Comparison of ENCODE assay signal across 7 cellular contexts in the genomic region with DNA sequence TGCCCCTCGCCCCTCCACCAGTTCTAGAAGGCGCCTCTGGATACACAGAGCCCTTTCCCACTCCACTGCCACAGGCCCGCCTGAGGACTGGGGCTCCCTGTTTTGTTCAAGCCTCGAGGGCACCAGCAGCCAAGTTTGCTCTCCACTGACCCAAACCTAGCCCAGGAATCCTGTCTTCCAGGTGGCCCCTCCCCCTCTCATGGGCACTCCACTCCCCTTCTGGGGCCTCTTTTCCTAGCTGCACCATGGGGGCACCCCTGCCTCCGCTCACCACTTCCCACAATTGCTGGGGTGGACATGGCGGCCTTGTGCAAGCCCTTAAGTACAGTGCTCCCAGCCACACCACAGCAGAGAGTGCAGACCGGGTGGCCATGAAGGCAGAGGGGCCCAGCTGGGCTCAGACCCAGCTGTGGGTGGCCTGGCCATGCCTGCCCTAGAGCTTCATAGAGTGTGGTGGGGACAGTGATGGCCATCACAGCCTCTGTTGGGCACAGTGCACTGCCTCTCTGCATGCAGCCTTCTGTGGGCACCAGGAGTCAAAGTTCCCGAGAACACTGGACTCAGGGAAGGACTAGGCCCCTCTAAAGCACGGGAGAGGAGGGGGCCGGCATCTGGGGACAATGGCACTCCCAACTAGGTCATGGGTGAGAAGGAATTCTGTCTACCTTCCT. TPM values are rescaled to one million over a fixed set of nuclear protein-coding genes. Genes with fewer than 3 reads are reported as not detected.
A peak's percentile ranks its signal among the peaks of the same experiment; 100 is the strongest.
DNase-seq lines count a peak whose midpoint lies in the region; ATAC-seq and TF ChIP-seq lines count a peak whose summit lies in the region.

No MANE protein-coding gene starts in this region.

- H4K20me1 ChIP-seq in IMR-90 (ENCODE audit: insufficient read depth, low read length) = peaks cover 63% of the 10 kb centered on the region

- H2AFZ ChIP-seq in IMR-90 (replicated peaks; ENCODE audit: low read length, poor library complexity) = peak overlapping the region; percentile 64

- H2BK120ac ChIP-seq in IMR-90 (ENCODE audit: low read depth, low read length) = no peak overlapping the region

- H3K27me3 Mint-ChIP-seq in endodermal cell (ENCODE audit: insufficient read depth) = peaks cover 2% of the 10 kb centered on the region

- peaks cover 25% of the 10 kb centered on the region for H3K4me1 Mint-ChIP-seq in endodermal cell

- intact Hi-C loops in IMR-90 (cut with micrococcal nuclease) = loop anchor here (5.0 kb wide), 1 partner anchor 330 kb away; no protein-coding TSS in a partner anchor

- peak overlapping the region; percentile 99 for H2BK5ac ChIP-seq in IMR-90 (ENCODE audit: low read depth, low read length, poor library complexity, severe bottlenecking)

- H3K4ac ChIP-seq in IMR-90 (ENCODE audit: low read depth, low read length) = peak overlapping the region; percentile 99

- no peak for ATAC-seq in IMR-90 (ENCODE audit: low read depth)

- DNase-seq in IMR-90 (no peak), endodermal cell (no peak), tibial nerve (ENCODE audit: low spot score in 2 of 2) (no peak), MG63 (no peak), NCI-H524 treated with DMSO at 0.1 percent for 48 hours (lab: John Stamatoyannopoulos, UW) (no peak)
- no peak for DNase-seq in activated T-cell treated with anti-CD3 and anti-CD28 coated beads, Interleukin-2, amount 50 U/mL, for 48 hours

- H3K4me3 ChIP-seq in IMR-90 (ENCODE audit: insufficient read depth, low read depth, low read length) = peak overlapping the region; percentile 89
- H3K4me3 ChIP-seq in endodermal cell (ENCODE audit: low read length) = peak overlapping the region; percentile 89
- H3K4me3 ChIP-seq in muscle layer of duodenum (ENCODE audit: low read depth in 1 of 2, low read length in 2 of 2) = peak overlapping the region; percentile 71 to 74
- peak overlapping the region; percentile 60 to 82 (median 70) for H3K4me3 ChIP-seq in tibial nerve
- no peak overlapping the region for H3K4me3 ChIP-seq in MG63

- H2AK9ac ChIP-seq in IMR-90 (replicated peaks; ENCODE audit: low read depth, low read length, poor library complexity) = peak overlapping the region; percentile 100

- peak overlapping the region; percentile 98; the same call in 1 of the 2 replicates for H4K91ac ChIP-seq in IMR-90 (ENCODE audit: insufficient read depth, low read depth, low read length)

- H2BK20ac ChIP-seq in IMR-90 (ENCODE audit: low read depth, low read length) = no peak overlapping the region

- POLR2A ChIA-PET in IMR-90 (lab: Charles Lee; ENCODE audit: unreplicated experiment) = interaction anchor here (0.5 to 0.6 kb wide), 2 partner anchors 14 to 25 kb away, joined by 3 to 4 read pairs; no protein-coding TSS in a partner anchor

- H3K4me1 ChIP-seq in IMR-90 (ENCODE audit: control insufficient read depth, insufficient read depth, low read length) = peaks cover 27% of the 10 kb centered on the region
- H3K4me1 ChIP-seq in endodermal cell (ENCODE audit: control insufficient read depth, insufficient read depth, low read length) = peaks cover 20% of the 10 kb centered on the region
- peaks cover 0 to 50% of the 10 kb centered on the region in 2 donors for H3K4me1 ChIP-seq in muscle layer of duodenum (ENCODE audit: control insufficient read depth in 1 of 2, insufficient read depth in 2 of 2, low read length in 2 of 2)
- H3K4me1 ChIP-seq in tibial nerve = peaks cover 0 to 68% (median 23%) of the 10 kb centered on the region in 4 donors

- peaks cover 20% of the 10 kb centered on the region for H3K9me1 ChIP-seq in IMR-90 (ENCODE audit: insufficient read depth, low read length)

- H3K27ac Mint-ChIP-seq in endodermal cell = peak overlapping the region; percentile 74

- peak overlapping the region; percentile 100 for H2AK5ac ChIP-seq in IMR-90 (ENCODE audit: low read depth, low read length)

- H3K14ac ChIP-seq in IMR-90 (replicated peaks; ENCODE audit: low read depth, low read length) = peak overlapping the region; percentile 100

- dilution Hi-C loops in IMR-90 (cut with HindIII; ENCODE audit: low sequenced_read_pairs, unreplicated experiment) = no loop called here

- H3K9me3 ChIP-seq in IMR-90 (ENCODE audit: control insufficient read depth, insufficient read depth, low read length) = no peaks in the 10 kb centered on the region
- H3K9me3 ChIP-seq in endodermal cell (ENCODE audit: control insufficient read depth, low read length) = no peaks in the 10 kb centered on the region
- H3K9me3 ChIP-seq in muscle layer of duodenum (ENCODE audit: control insufficient read depth in 1 of 2, low read length in 2 of 2) = no peaks in the 10 kb centered on the region
- no peaks in the 10 kb centered on the region for H3K9me3 ChIP-seq in tibial nerve
- H3K9me3 ChIP-seq in MG63 = no peaks in the 10 kb centered on the region

- no peak for TF ChIP-seq RAD21 in IMR-90 (IDR thresholded peaks at IDR 0.05; ENCODE audit: low read length)

- no peaks in the 10 kb centered on the region for H3K9me3 Mint-ChIP-seq in endodermal cell

- in situ Hi-C loops in IMR-90 (cut with MboI; ENCODE audit: low sequenced_read_pairs) = no loop called here

- H3K56ac ChIP-seq in IMR-90 (ENCODE audit: extremely low read depth, insufficient read depth, low read length) = peak overlapping the region; percentile 96; the same call in 1 of the 2 replicates

- TF ChIP-seq EP300 in tibial nerve (IDR thresholded peaks at IDR 0.05) = no peak

- H3K4me2 ChIP-seq in IMR-90 (ENCODE audit: low read depth, low read length) = peak overlapping the region; percentile 79

- H3K27me3 ChIP-seq in IMR-90 (ENCODE audit: control insufficient read depth, insufficient read depth, low read length) (no peaks in the 10 kb centered on the region), endodermal cell (ENCODE audit: control insufficient read depth, insufficient read depth, low read length, poor library complexity, severe bottlenecking) (no peaks in the 10 kb centered on the region), muscle layer of duodenum (ENCODE audit: low read depth, low read length) (no peaks in the 10 kb centered on the region), tibial nerve (no peaks in the 10 kb centered on the region), MG63 (no peaks in the 10 kb centered on the region)

- peak overlapping the region; percentile 69 for H3K4me3 Mint-ChIP-seq in endodermal cell

- TF ChIP-seq CTCF in IMR-90 (conservative IDR thresholded peaks at IDR 0.05; ENCODE audit: low read depth, low read length) = no peak
- no peak for TF ChIP-seq CTCF in endodermal cell (conservative IDR thresholded peaks at IDR 0.05)
- TF ChIP-seq CTCF in tibial nerve (IDR thresholded peaks at IDR 0.05) = no peak

- no TSS peak for BruUV-seq in IMR-90 (replicated peaks; lab: Mats Ljungman, UMichigan)

- no peak for TF ChIP-seq POLR2A in IMR-90 (IDR thresholded peaks at IDR 0.05; ENCODE audit: low read depth, low read length)
- TF ChIP-seq POLR2A in tibial nerve (IDR thresholded peaks at IDR 0.05) = no peak

- H4K5ac ChIP-seq in IMR-90 (ENCODE audit: low read depth, low read length) = no peak overlapping the region; the same call in 1 of the 2 replicates

- H4K8ac ChIP-seq in IMR-90 (ENCODE audit: low read depth in 2 of 2, low read length in 2 of 2) = peak overlapping the region; percentile 97 to 99; a peak in 3 of 4 replicates

- H2BK15ac ChIP-seq in IMR-90 (ENCODE audit: low read depth, low read length) = no peak overlapping the region

- peak overlapping the region; percentile 83; the same call in 1 of the 2 replicates for H3K23ac ChIP-seq in IMR-90 (ENCODE audit: low read depth, low read length)

- peaks cover 21% of the 10 kb centered on the region for H3K36me3 Mint-ChIP-seq in endodermal cell (ENCODE audit: low read depth)

- WGBS in IMR-90 (ENCODE audit: extremely low coverage in 2 of 2, insufficient read length in 1 of 2), 2 experiments = 85% methylated on average over 4 of the region's 10 CpGs; no CpG with 5 or more reads in 1 of the 2 experiments
- WGBS in endodermal cell (ENCODE audit: insufficient coverage in 1 of 2, insufficient read length in 1 of 2), 2 experiments = 85 to 92% methylated on average over 9 to 10 of the region's 10 CpGs
- 59% methylated on average over 7 to 9 of the region's 10 CpGs for WGBS in tibial nerve, 2 donors

- H3K36me3 ChIP-seq in IMR-90 (ENCODE audit: control insufficient read depth, insufficient read depth, low read length) (peaks cover 29% of the 10 kb centered on the region), endodermal cell (ENCODE audit: control insufficient read depth, insufficient read depth, low read length) (peaks cover 42% of the 10 kb centered on the region), muscle layer of duodenum (ENCODE audit: control insufficient read depth in 1 of 2, insufficient read depth in 2 of 2, low read length in 2 of 2) (peaks cover 6 to 39% of the 10 kb centered on the region in 2 donors), tibial nerve (peaks cover 0 to 28% (median 0%) of the 10 kb centered on the region in 3 donors), MG63 (no peaks in the 10 kb centered on the region)

- H3K18ac ChIP-seq in IMR-90 (ENCODE audit: low read depth, low read length) = peak overlapping the region; percentile 14

- H3K79me1 ChIP-seq in IMR-90 (ENCODE audit: low read depth in 1 of 2, low read length in 2 of 2) = peaks cover 23 to 67% of the 10 kb centered on the region in 2 experiments; a peak in 3 of 4 replicates

- CTCF ChIA-PET in IMR-90 (lab: Yijun Ruan, JAX) = interaction anchor here (0.6 to 0.8 kb wide), 2 partner anchors 15 to 203 kb away, joined by 3 read pairs; a partner anchor contains a TSS

- peak overlapping the region; percentile 99 for H3K9ac ChIP-seq in IMR-90 (ENCODE audit: low read depth, low read length)
- H3K9ac ChIP-seq in endodermal cell (ENCODE audit: extremely low read depth, low read length, poor library complexity, severe bottlenecking) = peak overlapping the region; percentile 81

- peak overlapping the region; percentile 99 for H3K27ac ChIP-seq in IMR-90 (ENCODE audit: insufficient read depth, low read length)
- H3K27ac ChIP-seq in endodermal cell (ENCODE audit: low read depth, low read length) = no peak overlapping the region
- H3K27ac ChIP-seq in muscle layer of duodenum (ENCODE audit: low read length) = peak overlapping the region; percentile 80
- H3K27ac ChIP-seq in tibial nerve = peak overlapping the region; percentile 87 to 98 (median 94)

RNA-seq across cellular contexts. Expression of a gene that starts 1.3 kb away (rescaled TPM):
- total RNA-seq in IMR-90 (2012; rRNA removed) = 90.0 and 97.5 TPM in 2 replicates
- 425 and 491 TPM in 2 replicates for polyA plus RNA-seq in IMR-90 (2012; rRNA removed)
- 389 and 526 TPM in 2 replicates for polyA plus RNA-seq in IMR-90 (2012; cell fraction: cytosol; rRNA removed)
- 246 and 255 TPM in 2 replicates for polyA plus RNA-seq in IMR-90 (2012; cell fraction: nucleus; rRNA removed; ENCODE audit: low replicate concordance)
- 100 to 1,000 TPM; 264 to 284 TPM for total RNA-seq in endodermal cell
- 186 TPM for polyA plus RNA-seq in endodermal cell (2013, experiment 1 of 2)
- 220 TPM for polyA plus RNA-seq in endodermal cell (2013, experiment 2 of 2)
- 100 to 1,000 TPM; 140 to 245 (median 219) TPM for total RNA-seq in tibial nerve
- 1.3 TPM in 1 of 2 replicates, not detected in the other for total RNA-seq in MG63 (2014; rRNA removed; shearing (Covaris generic); ENCODE audit: low replicate concordance)

RNA-seq across cellular contexts. Expression of a gene that starts 30.7 kb away (rescaled TPM):
- total RNA-seq in IMR-90 (2012; rRNA removed) = 9.7 and 10.6 TPM in 2 replicates
- polyA plus RNA-seq in IMR-90 (2012; rRNA removed) = 11.6 and 12.7 TPM in 2 replicates
- 7.5 and 9.7 TPM in 2 replicates for polyA plus RNA-seq in IMR-90 (2012; cell fraction: cytosol; rRNA removed)
- polyA plus RNA-seq in IMR-90 (2012; cell fraction: nucleus; rRNA removed; ENCODE audit: low replicate concordance) = 9.9 and 15.1 TPM in 2 replicates
- 10 to 100 TPM; 33.4 to 39.0 TPM for total RNA-seq in endodermal cell
- polyA plus RNA-seq in endodermal cell (2013, experiment 1 of 2) = 35.6 TPM
- 33.7 TPM for polyA plus RNA-seq in endodermal cell (2013, experiment 2 of 2)
- 10 to 100 TPM; 13.2 to 27.7 (median 19.6) TPM for total RNA-seq in tibial nerve
- 16.3 and 18.5 TPM in 2 replicates for total RNA-seq in MG63 (2014; rRNA removed; shearing (Covaris generic); ENCODE audit: low replicate concordance)

Comparison
In these comparisons a context has a peak if more than half of its experiments do, and no peak if none do; other contexts are left out.
1. RNA of a gene that starts 1.3 kb away (total RNA-seq): 264 to 284 TPM in endodermal cell, 140 to 245 TPM in tibial nerve and 90.0 to 97.5 TPM in IMR-90; 1.3 TPM in MG63; every median in the first group is over 10 times any median in the second.